12 cellular contexts compared by ENCODE assay signal in the genomic region with DNA sequence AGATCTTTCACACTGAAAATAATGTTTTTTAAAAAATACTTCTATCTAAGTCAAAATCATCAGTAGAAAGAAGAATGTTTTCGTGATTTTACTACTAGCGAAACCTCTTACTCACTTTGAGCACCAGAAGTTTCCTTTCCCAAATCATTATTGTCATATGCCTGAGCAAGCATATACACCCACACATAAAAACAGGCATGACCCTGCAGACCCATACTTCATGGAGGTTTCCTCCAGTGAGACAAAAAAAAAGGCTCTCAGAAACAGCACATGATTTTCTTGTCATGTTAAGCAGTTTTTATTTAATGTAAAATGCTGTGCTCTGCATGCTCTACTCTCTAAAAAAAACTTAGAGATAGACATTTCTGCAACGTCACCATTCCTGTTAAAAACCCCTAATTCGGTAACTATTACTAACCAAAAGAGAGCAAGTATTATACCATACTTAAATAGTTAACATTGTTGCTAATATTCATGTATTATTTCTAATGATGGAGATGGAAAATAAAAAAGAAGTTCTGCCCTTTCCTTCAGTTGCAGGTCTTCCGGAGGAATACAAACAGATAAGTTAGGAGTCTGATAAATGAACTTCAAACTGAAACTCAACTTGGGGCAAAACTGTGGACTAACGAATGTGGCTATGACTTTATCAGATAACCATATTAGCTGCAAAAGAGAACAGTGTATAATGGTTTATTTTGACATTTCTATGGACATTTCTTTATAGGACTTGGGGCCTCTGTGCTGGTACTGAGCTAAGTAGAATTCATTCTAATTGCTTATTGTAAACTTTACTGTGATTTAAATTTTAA. TPM values are rescaled to one million over a fixed set of nuclear protein-coding genes. Genes with fewer than 3 reads are reported as not detected.
A peak's percentile ranks its signal among the peaks of the same experiment; 100 is the strongest.
DNase-seq lines count a peak whose midpoint lies in the region; ATAC-seq, FAIRE-seq and TF ChIP-seq lines count a peak whose summit lies in the region.
"Had no signal": no experiment of that assay in that cellular context is flagged by ENCODE, and none has a peak within 500 bp of the region (broad histone marks: within the 10 kb centered on the region; RNA-seq: fewer than 3 reads in every experiment).

No MANE protein-coding gene starts in this region.

- TF ChIP-seq CTCF in activated B cell treated with CpG ODN at 0.5 μM for 24 hours (IDR thresholded peaks at IDR 0.05) (no peak), kidney (IDR thresholded peaks at IDR 0.05; ENCODE audit: borderline replicate concordance, extremely low read depth, insufficient read depth) (no peak)

- no peak for DNase-seq in activated T-cell treated with anti-CD3 and anti-CD28 coated beads, Interleukin-2, amount 50 U/mL, for 24 hours
- DNase-seq in activated T-cell treated with anti-CD3 and anti-CD28 coated beads, Interleukin-2, amount 50 U/mL, for 1 hour, result no peak
- DNase-seq in activated B cell treated with CpG ODN at 0.5 μM for 24 hours, result no peak
- DNase-seq in kidney, result no peak
- DNase-seq in activated effector memory CD4-positive, alpha-beta T cell treated with Interleukin-2 at 50 U/mL for 16 hours, result no peak
- DNase-seq: naive B cell, NCI-H446 had no signal

- no peaks in the 10 kb centered on the region for H3K36me3 ChIP-seq in kidney (ENCODE audit: control insufficient read depth in 1 of 2, insufficient read depth in 2 of 2, low read length in 2 of 2)
- H3K36me3 ChIP-seq: cardiac muscle cell had no signal

- no peaks in the 10 kb centered on the region for H3K27me3 Mint-ChIP-seq in activated T-cell treated with anti-CD3 and anti-CD28 coated beads, Interleukin-2, amount 50 U/mL, for 24 hours
- no peaks in the 10 kb centered on the region for H3K27me3 Mint-ChIP-seq in activated B cell treated with CpG ODN at 0.5 μM for 24 hours
- H3K27me3 Mint-ChIP-seq in stimulated activated memory B cell treated with anti-CD40 and anti-IgM and Interleukin-4, amounts not matched to agents 10 μg/mL and 1 μg/mL and 100 μg/mL, for 72 hours, result no peaks in the 10 kb centered on the region
- H3K27me3 Mint-ChIP-seq: naive B cell had no signal

- peaks cover 39% of the 10 kb centered on the region for H3K4me1 Mint-ChIP-seq in activated T-cell treated with anti-CD3 and anti-CD28 coated beads, Interleukin-2, amount 50 U/mL, for 24 hours (ENCODE audit: low read depth)
- H3K4me1 Mint-ChIP-seq in activated B cell treated with CpG ODN at 0.5 μM for 24 hours, result peaks cover 30% of the 10 kb centered on the region
- peaks cover 27% of the 10 kb centered on the region for H3K4me1 Mint-ChIP-seq in stimulated activated memory B cell treated with anti-CD40 and anti-IgM and Interleukin-4, amounts not matched to agents 10 μg/mL and 1 μg/mL and 100 μg/mL, for 72 hours

- ATAC-seq in HG02610 (IDR thresholded peaks at IDR 0.05; ENCODE audit: unreplicated experiment) (peak; percentile 91), activated B cell treated with CpG ODN at 0.5 μM for 24 hours (ENCODE audit: low read depth) (peak; percentile 42), HG02973 (IDR thresholded peaks at IDR 0.05; ENCODE audit: unreplicated experiment) (no peak)
- peak; percentile 62 for ATAC-seq in stimulated activated memory B cell treated with anti-CD40 and anti-IgM and Interleukin-4, amounts not matched to agents 10 μg/mL and 1 μg/mL and 100 μg/mL, for 72 hours

- H3K4me1 ChIP-seq in kidney (ENCODE audit: control insufficient read depth in 1 of 2, insufficient read depth in 1 of 2, low read depth in 1 of 2, low read length in 2 of 2), result no peaks in the 10 kb centered on the region

- H3K4me3 Mint-ChIP-seq in activated T-cell treated with anti-CD3 and anti-CD28 coated beads, Interleukin-2, amount 50 U/mL, for 24 hours, result peak overlapping the region; percentile 56
- H3K4me3 Mint-ChIP-seq in activated B cell treated with CpG ODN at 0.5 μM for 24 hours, result peak overlapping the region; percentile 68
- peak overlapping the region; percentile 64 for H3K4me3 Mint-ChIP-seq in stimulated activated memory B cell treated with anti-CD40 and anti-IgM and Interleukin-4, amounts not matched to agents 10 μg/mL and 1 μg/mL and 100 μg/mL, for 72 hours

- peaks cover 24% of the 10 kb centered on the region for H3K9me3 Mint-ChIP-seq in activated T-cell treated with anti-CD3 and anti-CD28 coated beads, Interleukin-2, amount 50 U/mL, for 24 hours
- peaks cover 15% of the 10 kb centered on the region for H3K9me3 Mint-ChIP-seq in activated B cell treated with CpG ODN at 0.5 μM for 24 hours
- peaks cover 12% of the 10 kb centered on the region for H3K9me3 Mint-ChIP-seq in stimulated activated memory B cell treated with anti-CD40 and anti-IgM and Interleukin-4, amounts not matched to agents 10 μg/mL and 1 μg/mL and 100 μg/mL, for 72 hours

- H3K27ac Mint-ChIP-seq in activated T-cell treated with anti-CD3 and anti-CD28 coated beads, Interleukin-2, amount 50 U/mL, for 24 hours, result peak overlapping the region; percentile 49
- peak overlapping the region; percentile 41 for H3K27ac Mint-ChIP-seq in activated B cell treated with CpG ODN at 0.5 μM for 24 hours
- H3K27ac Mint-ChIP-seq in stimulated activated memory B cell treated with anti-CD40 and anti-IgM and Interleukin-4, amounts not matched to agents 10 μg/mL and 1 μg/mL and 100 μg/mL, for 72 hours, result peak overlapping the region; percentile 65

- H3K4me3 ChIP-seq in kidney (ENCODE audit: low read length in 2 of 2), result no peak overlapping the region
- H3K4me3 ChIP-seq: cardiac muscle cell had no signal

- POLR2A ChIA-PET in activated B cell treated with CpG ODN at 0.5 μM for 24 hours (lab: Charles Lee), result no interaction called here

- CTCF ChIA-PET in activated B cell treated with CpG ODN at 0.5 μM for 24 hours (lab: Charles Lee), result interaction anchor here (1.3 kb wide), 1 partner anchor 20 kb away, joined by 4 read pairs; no protein-coding TSS in a partner anchor

- intact Hi-C loops in activated B cell treated with CpG ODN at 0.5 μM for 24 hours (cut with micrococcal nuclease) (loop anchor here (1.0 kb wide), 1 partner anchor 7 kb away; no protein-coding TSS in a partner anchor), kidney (cut with DNase I) (no loop called here)

- H3K27ac ChIP-seq in kidney (ENCODE audit: low read depth in 2 of 2, low read length in 2 of 2), result no peak overlapping the region
- H3K27ac ChIP-seq: cardiac muscle cell, VCaP had no signal

- H3K9me3 ChIP-seq in kidney (ENCODE audit: control insufficient read depth in 1 of 2, low read length in 2 of 2), result no peaks in the 10 kb centered on the region

- FAIRE-seq in kidney (lab: Jason Lieb, UNC), result no peak

- peaks cover 42% of the 10 kb centered on the region for H3K36me3 Mint-ChIP-seq in activated T-cell treated with anti-CD3 and anti-CD28 coated beads, Interleukin-2, amount 50 U/mL, for 24 hours (ENCODE audit: low read depth)
- peaks cover 22% of the 10 kb centered on the region for H3K36me3 Mint-ChIP-seq in activated B cell treated with CpG ODN at 0.5 μM for 24 hours (ENCODE audit: low read depth)
- peaks cover 33% of the 10 kb centered on the region for H3K36me3 Mint-ChIP-seq in stimulated activated memory B cell treated with anti-CD40 and anti-IgM and Interleukin-4, amounts not matched to agents 10 μg/mL and 1 μg/mL and 100 μg/mL, for 72 hours

- H3K9ac ChIP-seq in kidney (ENCODE audit: low read length in 2 of 2), result no peak overlapping the region

RNA-seq across cellular contexts. Expression of a gene that starts 15.9 kb away (rescaled TPM):
- 3.3 and 4.1 TPM in 2 replicates for total RNA-seq in activated B cell treated with CpG ODN at 0.5 μM for 24 hours
- total RNA-seq in kidney, result 2.2 TPM
- polyA plus RNA-seq in kidney (ENCODE audit: insufficient read depth, low read depth, low replicate concordance), result 0.13 TPM
- polyA plus RNA-seq: cardiac muscle cell had no signal

RNA-seq across cellular contexts. Expression of a gene that starts 31.8 kb away (rescaled TPM):
- 14.3 and 18.1 TPM in 2 replicates for total RNA-seq in activated B cell treated with CpG ODN at 0.5 μM for 24 hours
- 13.7 TPM for total RNA-seq in kidney
- 11.0 TPM for polyA plus RNA-seq in kidney (ENCODE audit: insufficient read depth, low read depth, low replicate concordance)
